11 cellular contexts compared by ENCODE assay signal in the genomic region with DNA sequence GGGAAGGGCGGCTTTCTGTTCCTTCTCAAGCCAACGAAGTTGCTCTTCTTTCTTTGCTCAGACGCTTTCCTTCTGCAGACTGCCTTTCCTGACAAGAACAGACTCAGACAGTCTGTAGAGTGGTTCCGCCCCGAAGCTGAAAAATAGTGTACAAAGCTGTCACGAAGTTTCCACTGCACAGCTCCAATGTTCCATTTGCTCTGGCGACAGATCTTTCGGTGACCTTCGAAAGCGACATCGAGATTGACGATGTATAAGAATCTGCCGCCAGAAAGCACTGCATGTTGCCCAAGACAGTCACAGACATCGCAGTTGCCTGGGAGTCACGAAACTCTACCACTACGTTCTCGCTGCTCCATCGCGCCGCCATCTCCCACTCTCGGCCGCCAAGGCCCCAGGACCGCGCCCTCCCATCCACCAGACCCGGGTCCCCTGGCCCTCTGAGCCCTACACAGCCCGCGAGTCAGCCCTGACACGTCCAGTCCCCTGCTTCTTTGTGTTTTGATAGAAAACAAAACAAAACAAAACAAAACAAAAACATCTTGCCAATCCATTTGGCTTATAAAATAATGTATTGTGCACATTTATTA. TPM values are rescaled to one million over a fixed set of nuclear protein-coding genes. Genes with fewer than 3 reads are reported as not detected.
DNase-seq lines count a peak whose midpoint lies in the region; ATAC-seq, FAIRE-seq and TF ChIP-seq lines count a peak whose summit lies in the region.
"Had no signal": no experiment of that assay in that cellular context is flagged by ENCODE, and none has a peak within 500 bp of the region (broad histone marks: within the 10 kb centered on the region; RNA-seq: fewer than 3 reads in every experiment).

No MANE protein-coding gene starts in this region.

- H3K4me3 ChIP-seq in fibroblast of lung (replicated peaks in 1 of 4; ENCODE audit: control extremely low read depth in 1 of 4, insufficient read depth in 1 of 4, low read depth in 3 of 4, low read length in 4 of 4) (peak overlapping the region; percentile 11 to 52 (median 37)), sigmoid colon (peak overlapping the region in 3 of 4 donors; percentile 4 to 25 (median 4)), small intestine (ENCODE audit: low read depth in 1 of 2, low read length in 2 of 2) (no peak overlapping the region)

- H3K4me1 ChIP-seq in fibroblast of lung (ENCODE audit: control insufficient read depth, extremely low read depth, insufficient read depth, low read length) (no peaks in the 10 kb centered on the region), sigmoid colon (peaks cover 0 to 18% (median 10%) of the 10 kb centered on the region in 4 donors), small intestine (ENCODE audit: control insufficient read depth in 2 of 2, insufficient read depth in 1 of 2, low read depth in 1 of 2, low read length in 1 of 2) (no peaks in the 10 kb centered on the region)

- no peaks in the 10 kb centered on the region for H3K36me3 Mint-ChIP-seq in activated CD8-positive, alpha-beta T cell treated with anti-CD3 and anti-CD28 coated beads for 36 hours (ENCODE audit: low read depth)
- no peaks in the 10 kb centered on the region for H3K36me3 Mint-ChIP-seq in activated CD8-positive, alpha-beta T cell treated with anti-CD3 and anti-CD28 coated beads, Interleukin-2, amount 10 ng/mL, durations not matched to agents 7 days and 5 days (ENCODE audit: low read depth)
- H3K36me3 Mint-ChIP-seq in T-cell (no peaks in the 10 kb centered on the region), CD14-positive monocyte (no peaks in the 10 kb centered on the region)

- no peak for TF ChIP-seq EP300 in sigmoid colon (IDR thresholded peaks at IDR 0.05)

- H3K4me1 Mint-ChIP-seq in activated CD8-positive, alpha-beta T cell treated with anti-CD3 and anti-CD28 coated beads for 36 hours (ENCODE audit: low read depth), result peaks cover 19% of the 10 kb centered on the region
- H3K4me1 Mint-ChIP-seq in activated CD8-positive, alpha-beta T cell treated with anti-CD3 and anti-CD28 coated beads, Interleukin-2, amount 10 ng/mL, durations not matched to agents 7 days and 5 days (ENCODE audit: low read depth), result peaks cover 11% of the 10 kb centered on the region
- peaks cover 16 to 27% (median 20%) of the 10 kb centered on the region in 3 donors for H3K4me1 Mint-ChIP-seq in T-cell
- peaks cover 21% of the 10 kb centered on the region for H3K4me1 Mint-ChIP-seq in CD14-positive monocyte

- no peaks in the 10 kb centered on the region for H3K79me2 ChIP-seq in fibroblast of lung (ENCODE audit: control insufficient read depth, insufficient read depth, low read length)

- H3K27ac Mint-ChIP-seq in activated CD8-positive, alpha-beta T cell treated with anti-CD3 and anti-CD28 coated beads for 36 hours, result no peak overlapping the region
- H3K27ac Mint-ChIP-seq in activated CD8-positive, alpha-beta T cell treated with anti-CD3 and anti-CD28 coated beads, Interleukin-2, amount 10 ng/mL, durations not matched to agents 7 days and 5 days, result no peak overlapping the region
- H3K27ac Mint-ChIP-seq in T-cell, result peak overlapping the region in 1 of 2 donors; percentile 57
- no peak overlapping the region for H3K27ac Mint-ChIP-seq in CD14-positive monocyte

- TF ChIP-seq POLR2A in sigmoid colon (IDR thresholded peaks at IDR 0.05), result no peak

- POLR2A ChIA-PET in activated CD8-positive, alpha-beta T cell treated with anti-CD3 and anti-CD28 coated beads for 36 hours (lab: Charles Lee), result no interaction called here
- POLR2A ChIA-PET in activated CD8-positive, alpha-beta T cell treated with anti-CD3 and anti-CD28 coated beads, Interleukin-2, amount 10 ng/mL, durations not matched to agents 7 days and 5 days (lab: Charles Lee), result interaction anchor here (0.7 kb wide), 1 partner anchor 11 kb away, joined by 3 read pairs; no protein-coding TSS in a partner anchor
- POLR2A ChIA-PET in T-cell (lab: Charles Lee), result no interaction called here

- H3K27me3 Mint-ChIP-seq in activated CD8-positive, alpha-beta T cell treated with anti-CD3 and anti-CD28 coated beads for 36 hours, result peaks cover 47% of the 10 kb centered on the region
- peaks cover 42% of the 10 kb centered on the region for H3K27me3 Mint-ChIP-seq in activated CD8-positive, alpha-beta T cell treated with anti-CD3 and anti-CD28 coated beads, Interleukin-2, amount 10 ng/mL, durations not matched to agents 7 days and 5 days (ENCODE audit: low read depth)
- H3K27me3 Mint-ChIP-seq in T-cell, result peaks cover 46 to 55% of the 10 kb centered on the region in 2 donors
- H3K27me3 Mint-ChIP-seq in CD14-positive monocyte (ENCODE audit: low read depth in 3 of 3), result peaks cover 41 to 61% (median 60%) of the 10 kb centered on the region in 3 donors

- H3K4me3 Mint-ChIP-seq in activated CD8-positive, alpha-beta T cell treated with anti-CD3 and anti-CD28 coated beads for 36 hours, result peak overlapping the region; percentile 35
- no peak overlapping the region for H3K4me3 Mint-ChIP-seq in activated CD8-positive, alpha-beta T cell treated with anti-CD3 and anti-CD28 coated beads, Interleukin-2, amount 10 ng/mL, durations not matched to agents 7 days and 5 days
- H3K4me3 Mint-ChIP-seq in T-cell (peak overlapping the region; percentile 51 to 64 (median 58)), CD14-positive monocyte (peak overlapping the region in 1 of 2 donors; percentile 58)

- H3K36me3 ChIP-seq in fibroblast of lung (ENCODE audit: control insufficient read depth, insufficient read depth, low read length) (no peaks in the 10 kb centered on the region), sigmoid colon (no peaks in the 10 kb centered on the region), small intestine (ENCODE audit: control insufficient read depth in 2 of 2, insufficient read depth in 2 of 2, low read length in 2 of 2) (no peaks in the 10 kb centered on the region)

- no peak for DNase-seq in activated CD8-positive, alpha-beta T cell treated with anti-CD3 and anti-CD28 coated beads for 36 hours
- no peak for DNase-seq in activated CD8-positive, alpha-beta T cell treated with anti-CD3 and anti-CD28 coated beads, Interleukin-2, amount 10 ng/mL, durations not matched to agents 7 days and 5 days
- DNase-seq in T-cell (no peak), fibroblast of lung (ENCODE audit: low read depth in 2 of 2) (no peak), sigmoid colon (no peak), CD14-positive monocyte (ENCODE audit: low spot score) (no peak), inferior parietal cortex (ENCODE audit: extremely low spot score) (no peak), small intestine (no peak)
- DNase-seq: activated CD8-positive, alpha-beta memory T cell treated with anti-CD3 and anti-CD28 coated beads, Interleukin-2, amount 50 U/mL, for 48 hours; NCI-H1694; substantia nigra had no signal

- no peak for FAIRE-seq in small intestine (lab: Jason Lieb, UNC)

- H3K4me2 ChIP-seq in fibroblast of lung (ENCODE audit: extremely low read depth, insufficient read depth, low read length), result peak overlapping the region; percentile 62

- CTCF ChIA-PET in activated CD8-positive, alpha-beta T cell treated with anti-CD3 and anti-CD28 coated beads for 36 hours (lab: Charles Lee), result interaction anchor here (2.1 kb wide), 1 partner anchor 94 kb away, joined by 6 read pairs; no protein-coding TSS in a partner anchor
- CTCF ChIA-PET in activated CD8-positive, alpha-beta T cell treated with anti-CD3 and anti-CD28 coated beads, Interleukin-2, amount 10 ng/mL, durations not matched to agents 7 days and 5 days (lab: Charles Lee), result no interaction called here
- CTCF ChIA-PET in T-cell (lab: Charles Lee), result interaction anchor here in 1 of 2 donors (1.4 kb wide), 1 partner anchor 11 kb away, joined by 5 read pairs; no protein-coding TSS in a partner anchor

- H3K9me3 ChIP-seq in fibroblast of lung (ENCODE audit: control insufficient read depth, insufficient read depth, low read depth, low read length), result no peaks in the 10 kb centered on the region
- H3K9me3 ChIP-seq in sigmoid colon, result no peaks in the 10 kb centered on the region
- H3K9me3 ChIP-seq in small intestine (ENCODE audit: control insufficient read depth, low read depth), result no peaks in the 10 kb centered on the region

- ATAC-seq in activated CD8-positive, alpha-beta T cell treated with anti-CD3 and anti-CD28 coated beads for 36 hours, result no peak
- ATAC-seq in activated CD8-positive, alpha-beta T cell treated with anti-CD3 and anti-CD28 coated beads, Interleukin-2, amount 10 ng/mL, durations not matched to agents 7 days and 5 days, result no peak
- ATAC-seq in T-cell (replicated peaks in 1 of 4), result no peak

- H3K9me3 Mint-ChIP-seq in activated CD8-positive, alpha-beta T cell treated with anti-CD3 and anti-CD28 coated beads for 36 hours, result no peaks in the 10 kb centered on the region
- H3K9me3 Mint-ChIP-seq in activated CD8-positive, alpha-beta T cell treated with anti-CD3 and anti-CD28 coated beads, Interleukin-2, amount 10 ng/mL, durations not matched to agents 7 days and 5 days (ENCODE audit: insufficient read depth), result no peaks in the 10 kb centered on the region
- H3K9me3 Mint-ChIP-seq in T-cell (no peaks in the 10 kb centered on the region), CD14-positive monocyte (peaks cover 0 to 7% (median 2%) of the 10 kb centered on the region in 7 donors)

- H3K27ac ChIP-seq in fibroblast of lung (ENCODE audit: insufficient read depth, low read length) (no peak overlapping the region), sigmoid colon (no peak overlapping the region), small intestine (ENCODE audit: low read depth in 1 of 2, low read length in 1 of 2) (no peak overlapping the region)

- TF ChIP-seq CTCF in activated CD8-positive, alpha-beta T cell treated with anti-CD3 and anti-CD28 coated beads for 36 hours (IDR thresholded peaks at IDR 0.05), result no peak
- TF ChIP-seq CTCF in fibroblast of lung (conservative IDR thresholded peaks at IDR 0.05 in 1 of 2, IDR thresholded peaks at IDR 0.05 in 1 of 2; ENCODE audit: low read depth in 1 of 2, low read length in 2 of 2) (no peak), sigmoid colon (IDR thresholded peaks at IDR 0.05) (no peak), CD14-positive monocyte (IDR thresholded peaks at IDR 0.05) (no peak)

- H3K27me3 ChIP-seq in fibroblast of lung (ENCODE audit: control insufficient read depth, insufficient read depth, low read length) (no peaks in the 10 kb centered on the region), sigmoid colon (peaks cover 0 to 55% (median 21%) of the 10 kb centered on the region in 3 donors), small intestine (ENCODE audit: control insufficient read depth in 2 of 2, insufficient read depth in 2 of 2, low read length in 2 of 2) (peaks cover 0 to 11% of the 10 kb centered on the region in 2 donors)

- intact Hi-C loops in activated CD8-positive, alpha-beta T cell treated with anti-CD3 and anti-CD28 coated beads for 36 hours (cut with micrococcal nuclease), result no loop called here
- intact Hi-C loops in sigmoid colon (cut with DNase I), result loop anchor here (5.0 to 10.0 kb wide), 4 partner anchors 38 to 338 kb away; no protein-coding TSS in a partner anchor
- intact Hi-C loops in CD14-positive monocyte (cut with micrococcal nuclease), result loop anchor here in 1 of 2 donors (5.0 to 10.0 kb wide), 2 partner anchors 237 to 380 kb away; a partner anchor contains a TSS

- H3K9ac ChIP-seq in fibroblast of lung (ENCODE audit: insufficient read depth, low read length), result no peak overlapping the region

- peak overlapping the region; percentile 63 for H2AFZ ChIP-seq in fibroblast of lung (ENCODE audit: low read length)

- no peaks in the 10 kb centered on the region for H4K20me1 ChIP-seq in fibroblast of lung (ENCODE audit: control insufficient read depth, extremely low read depth, insufficient read depth, low read length)

- whole genome bisulfite sequencing in sigmoid colon, 2 donors, result 31 to 61% methylated on average over 28 of the region's 28 CpGs
- WGBS in small intestine, 3 donors, result 24 to 40% (median 36%) methylated on average over 28 of the region's 28 CpGs

RNA-seq across cellular contexts. Expression of a gene that starts 42.1 kb away (rescaled TPM):
- total RNA-seq in activated CD8-positive, alpha-beta T cell treated with anti-CD3 and anti-CD28 coated beads for 36 hours, result 10 to 100 TPM; 10.4 to 11.5 TPM
- 10 to 100 TPM; 11.6 to 12.3 TPM for total RNA-seq in activated CD8-positive, alpha-beta T cell treated with anti-CD3 and anti-CD28 coated beads, Interleukin-2, amount 10 ng/mL, durations not matched to agents 7 days and 5 days
- total RNA-seq in T-cell (10 to 100 TPM; 11.2 to 14.3 (median 12.5) TPM), fibroblast of lung (9.0 and 9.4 TPM in 2 replicates), sigmoid colon (1 to 10 TPM; 4.3 to 8.6 (median 7.3) TPM)
- polyA plus RNA-seq in fibroblast of lung (4.3 and 5.2 TPM in 2 replicates), sigmoid colon (1 to 10 TPM; 2.1 to 3.1 (median 3.0) TPM), CD14-positive monocyte (1 to 10 TPM; 1.5 TPM), small intestine (1 to 10 TPM; 1.6 to 3.7 (median 1.8) TPM)
- polyA plus RNA-seq in fibroblast of lung (2012), result 3.2 and 3.3 TPM in 2 replicates
- 0.74 and 0.75 TPM in 2 replicates for polyA minus RNA-seq in fibroblast of lung (ENCODE audit: low replicate concordance)

Comparison
In these comparisons a context has a peak if more than half of its experiments do, and no peak if none do; other contexts are left out.
1. H3K4me3 ChIP-seq: peak in fibroblast of lung (4 of 4) and sigmoid colon (3 of 4); none in small intestine (0 of 2).